Comparison of ENCODE assay signal across 24 cellular contexts in genomic region chr7:43379197-43379596, GRCh38.
"Had no signal": no experiment of that assay in that cellular context is flagged by ENCODE, and none has a peak within 500 bp of the region (broad histone marks: within the 10 kb centered on the region; RNA-seq: fewer than 3 reads in every experiment).

No MANE protein-coding gene starts in this region.

- DNase-seq: colonic mucosa; effector CD8-positive, alpha-beta T cell; endodermal cell; foreskin fibroblast; gastrocnemius medialis; heart left ventricle; left cardiac atrium; left lung; mesenchymal stem cell; naive thymus-derived CD8-positive, alpha-beta T cell; pancreas; sigmoid colon; stimulated activated CD4-positive, alpha-beta T cell treated with anti-CD3 and anti-CD28 coated beads, Interleukin-2, amount 100 ng/mL, for 24 hours; stimulated activated CD4-positive, alpha-beta T cell treated with anti-CD3 and anti-CD28 coated beads, Interleukin-4, amount 100 ng/mL, for 24 hours; stimulated activated naive CD8-positive, alpha-beta T cell treated with anti-CD3 and anti-CD28 coated beads, Interleukin-15, Interleukin-2, amounts not matched to agents 100 U/mL and 50 U/mL, for 24 hours; upper lobe of left lung had no signal

- H3K4me1 ChIP-seq: colonic mucosa, gastrocnemius medialis, heart left ventricle, left lung, pancreas, right atrium auricular region, sigmoid colon, tibial nerve, upper lobe of left lung had no signal

- H3K9me3 ChIP-seq: colonic mucosa, gastrocnemius medialis, left lung, neutrophil, pancreas, right atrium auricular region, sigmoid colon, thoracic aorta, tibial nerve, upper lobe of left lung had no signal

- H3K4me3 ChIP-seq: colonic mucosa, gastrocnemius medialis, heart left ventricle, hepatocyte, left lung, pancreas, right atrium auricular region, sigmoid colon, thoracic aorta, tibial nerve, upper lobe of left lung had no signal

- H3K4me3 Mint-ChIP-seq: dendritic cell treated with granulocyte-macrophage colony-stimulating factor and Interleukin-4, amounts not matched to agents 40 ng/mL and 50 ng/mL, for 4 days; endodermal cell; naive thymus-derived CD8-positive, alpha-beta T cell; stimulated activated effector memory CD8-positive, alpha-beta T cell treated with anti-CD3 and anti-CD28 coated beads, Interleukin-12 subunit alpha, Interleukin-12 subunit beta, amount 100 ng/mL, for 72 hours had no signal

- H3K36me3 Mint-ChIP-seq: stimulated activated effector memory CD8-positive, alpha-beta T cell treated with anti-CD3 and anti-CD28 coated beads, Interleukin-12 subunit alpha, Interleukin-12 subunit beta, amount 100 ng/mL, for 72 hours had no signal

- ATAC-seq: esophagus mucosa; gastrocnemius medialis; heart left ventricle; left cardiac atrium; left lung; naive thymus-derived CD8-positive, alpha-beta T cell; pancreas; stimulated activated effector memory CD8-positive, alpha-beta T cell treated with anti-CD3 and anti-CD28 coated beads, Interleukin-12 subunit alpha, Interleukin-12 subunit beta, amount 100 ng/mL, for 72 hours; stimulated activated naive CD8-positive, alpha-beta T cell treated with anti-CD3 and anti-CD28 coated beads, Interleukin-15, Interleukin-2, amounts not matched to agents 100 U/mL and 50 U/mL, for 24 hours had no signal

- H3K27me3 Mint-ChIP-seq: dendritic cell treated with granulocyte-macrophage colony-stimulating factor and Interleukin-4, amounts not matched to agents 40 ng/mL and 50 ng/mL, for 4 days had no signal

- H3K36me3 ChIP-seq: colonic mucosa, gastrocnemius medialis, heart left ventricle, left lung, neutrophil, pancreas, right atrium auricular region, sigmoid colon, thoracic aorta, tibial nerve, upper lobe of left lung had no signal

- H3K27ac Mint-ChIP-seq: dendritic cell treated with granulocyte-macrophage colony-stimulating factor and Interleukin-4, amounts not matched to agents 40 ng/mL and 50 ng/mL, for 4 days; endodermal cell; naive thymus-derived CD8-positive, alpha-beta T cell; stimulated activated effector memory CD8-positive, alpha-beta T cell treated with anti-CD3 and anti-CD28 coated beads, Interleukin-12 subunit alpha, Interleukin-12 subunit beta, amount 100 ng/mL, for 72 hours had no signal

- H3K9me3 Mint-ChIP-seq: dendritic cell treated with granulocyte-macrophage colony-stimulating factor and Interleukin-4, amounts not matched to agents 40 ng/mL and 50 ng/mL, for 4 days; stimulated activated effector memory CD8-positive, alpha-beta T cell treated with anti-CD3 and anti-CD28 coated beads, Interleukin-12 subunit alpha, Interleukin-12 subunit beta, amount 100 ng/mL, for 72 hours had no signal

- H3K27me3 ChIP-seq: colonic mucosa, gastrocnemius medialis, hepatocyte, left lung, pancreas, right atrium auricular region, sigmoid colon, tibial nerve, upper lobe of left lung had no signal
